ENCODE assay signal across 8 cellular contexts in the genomic region with DNA sequence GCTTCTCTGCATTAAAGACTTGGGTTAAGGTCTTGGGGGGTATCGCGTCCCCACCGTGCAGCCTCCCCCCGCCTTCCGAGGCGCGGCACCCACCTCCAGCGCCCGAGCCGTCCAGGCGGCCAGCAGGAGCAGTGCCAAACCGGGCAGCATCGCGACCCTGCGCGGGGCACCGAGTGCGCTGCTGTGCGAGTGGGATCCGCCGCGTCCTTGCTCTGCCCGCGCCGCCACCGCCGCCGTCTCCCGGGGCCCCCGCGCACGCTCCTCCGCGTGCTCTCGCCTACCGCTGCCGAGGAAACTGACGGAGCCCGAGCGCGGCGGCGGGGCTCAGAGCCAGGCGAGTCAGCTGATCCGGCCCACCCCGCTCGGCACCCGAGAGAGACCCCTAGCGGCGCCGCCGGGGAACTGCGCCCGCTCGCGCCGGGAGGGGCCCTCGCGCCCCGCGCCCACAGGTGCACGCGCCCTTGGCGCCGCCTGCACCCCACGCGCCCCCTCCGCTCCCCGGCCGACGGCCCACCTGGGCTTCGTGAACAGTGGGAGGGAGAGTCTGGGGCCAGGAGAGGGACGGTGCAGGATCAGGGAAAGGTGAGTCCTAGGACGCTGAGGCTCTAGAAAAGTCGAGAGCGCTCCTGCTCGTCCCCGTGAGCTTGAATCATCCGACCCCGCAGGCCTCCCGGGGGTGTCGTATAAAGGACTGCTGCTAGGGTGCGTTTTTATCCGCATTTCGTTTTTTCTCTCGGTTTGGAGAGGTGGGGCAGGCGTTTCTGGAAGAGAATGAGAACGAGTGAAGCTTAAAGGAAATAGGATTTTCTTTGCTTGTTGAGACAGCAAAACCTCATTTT. TPM values are rescaled to one million over a fixed set of nuclear protein-coding genes. Genes with fewer than 3 reads are reported as not detected.
A peak's percentile ranks its signal among the peaks of the same experiment; 100 is the strongest.
DNase-seq lines count a peak whose midpoint lies in the region; ATAC-seq and TF ChIP-seq lines count a peak whose summit lies in the region.

A gene (minus strand): TSS at position 300 of the 839 bp plus-strand sequence. CDS start 150 bp downstream, at position 150.

- H3K4me3 ChIP-seq in BJ (ENCODE audit: low read depth, low read length) = peak within 1 kb of the TSS; percentile 80
- peak within 1 kb of the TSS; percentile 94 for H3K4me3 ChIP-seq in endodermal cell (ENCODE audit: low read length)
- peak within 1 kb of the TSS; percentile 92 for H3K4me3 ChIP-seq in mesodermal cell (ENCODE audit: extremely low read depth, insufficient read depth, low read length, poor library complexity, severe bottlenecking)

- whole genome bisulfite sequencing in endodermal cell (ENCODE audit: insufficient coverage in 1 of 2, insufficient read length in 1 of 2), 2 experiments = 0% methylated on average over 21 to 86 of the region's 88 CpGs
- 0% methylated on average over 53 to 56 of the region's 88 CpGs for WGBS in mesodermal cell (ENCODE audit: insufficient coverage in 2 of 2), 2 experiments

- peak within 1 kb of the TSS; percentile 97 for H3K4me3 Mint-ChIP-seq in endodermal cell

- H3K27me3 ChIP-seq in BJ (ENCODE audit: control insufficient read depth, insufficient read depth, low read length) (no peaks in the 10 kb centered on the region), endodermal cell (ENCODE audit: control insufficient read depth, insufficient read depth, low read length, poor library complexity, severe bottlenecking) (peaks cover 6% of the 10 kb centered on the region)

- CTCF ChIA-PET in BJ (lab: Yijun Ruan, JAX) = interaction anchor here (0.6 to 2.5 kb wide), 33 partner anchors 12 to 1630 kb away, joined by 3 to 11 read pairs (median 3); no protein-coding TSS in a partner anchor

- peaks cover 9% of the 10 kb centered on the region for H3K27me3 Mint-ChIP-seq in endodermal cell (ENCODE audit: insufficient read depth)

- no peaks in the 10 kb centered on the region for H3K36me3 Mint-ChIP-seq in endodermal cell (ENCODE audit: low read depth)

- H3K27ac ChIP-seq in endodermal cell (ENCODE audit: low read depth, low read length) (peak within 1 kb of the TSS; percentile 87), mesodermal cell (ENCODE audit: low read depth, low read length, severe bottlenecking) (peak within 1 kb of the TSS; percentile 78)

- H3K9me3 ChIP-seq in endodermal cell (ENCODE audit: control insufficient read depth, low read length) (no peaks in the 10 kb centered on the region), mesodermal cell (ENCODE audit: control insufficient read depth, low read length) (no peaks in the 10 kb centered on the region)

- H3K9me3 Mint-ChIP-seq in endodermal cell = no peaks in the 10 kb centered on the region

- peak; percentile 59 for TF ChIP-seq CTCF in BJ (IDR thresholded peaks at IDR 0.05; ENCODE audit: insufficient read depth, low read depth, low read length)
- peak; percentile 98 for TF ChIP-seq CTCF in endodermal cell (conservative IDR thresholded peaks at IDR 0.05)

- DNase-seq in BJ (ENCODE audit: low read depth) = no peak
- peak; percentile 90 for DNase-seq in GM19238 (ENCODE audit: insufficient read length, low spot score)
- DNase-seq in NCI-H748 (lab: John Stamatoyannopoulos, UW; ENCODE audit: unreplicated experiment) = peak; percentile 83
- peak; percentile 40 for DNase-seq in activated CD8-positive, alpha-beta memory T cell treated with anti-CD3 and anti-CD28 coated beads, Interleukin-2, amount 50 U/mL, for 1 hour (ENCODE audit: extremely low read depth)
- peak; percentile 93 for DNase-seq in endodermal cell
- DNase-seq in stimulated activated CD8-positive, alpha-beta memory T cell treated with anti-CD3 and anti-CD28 coated beads, Interleukin-15, amount 100 ng/mL, for 24 hours (ENCODE audit: low read depth) = peak; percentile 81

- H3K36me3 ChIP-seq in BJ (ENCODE audit: control insufficient read depth, insufficient read depth, low read length) = no peaks in the 10 kb centered on the region
- no peaks in the 10 kb centered on the region for H3K36me3 ChIP-seq in endodermal cell (ENCODE audit: control insufficient read depth, insufficient read depth, low read length)
- H3K36me3 ChIP-seq in mesodermal cell (ENCODE audit: control insufficient read depth, insufficient read depth, low read length) = no peaks in the 10 kb centered on the region

- ATAC-seq in HG03439 (IDR thresholded peaks at IDR 0.05; ENCODE audit: unreplicated experiment) = peak; percentile 83

- peak within 1 kb of the TSS; percentile 96 for H3K27ac Mint-ChIP-seq in endodermal cell

- POLR2A ChIA-PET in BJ (lab: Charles Lee) = no interaction called here

- H3K4me1 ChIP-seq in endodermal cell (ENCODE audit: control insufficient read depth, insufficient read depth, low read length) (no peaks in the 10 kb centered on the region), mesodermal cell (ENCODE audit: control insufficient read depth, insufficient read depth, low read length, poor library complexity, severe bottlenecking) (peaks cover 17% of the 10 kb centered on the region)

- peaks cover 35% of the 10 kb centered on the region for H3K4me1 Mint-ChIP-seq in endodermal cell

- H3K9ac ChIP-seq in endodermal cell (ENCODE audit: extremely low read depth, low read length, poor library complexity, severe bottlenecking) = peak within 1 kb of the TSS; percentile 83

RNA-seq across cellular contexts. Expression of the gene that starts here (rescaled TPM):
- polyA plus RNA-seq in BJ (2011; rRNA removed) = 778 and 964 TPM in 2 replicates
- polyA minus RNA-seq in BJ (2011; rRNA and poly(A)+ RNA removed) = 241 and 278 TPM in 2 replicates
- 100 to 1,000 TPM; 460 to 557 TPM for total RNA-seq in endodermal cell
- polyA plus RNA-seq in endodermal cell (2013, experiment 1 of 2) = 396 TPM
- 358 TPM for polyA plus RNA-seq in endodermal cell (2013, experiment 2 of 2)
- 546 TPM for polyA plus RNA-seq in mesodermal cell (2013, experiment 1 of 2)
- polyA plus RNA-seq in mesodermal cell (2013, experiment 2 of 2) = 502 TPM
